Comparison of ENCODE assay signal across 1 cellular context in genomic region chr19:42010245-42011126, GRCh38.
TF ChIP-seq lines count a peak whose summit lies in the region.

No MANE protein-coding gene starts in this region.

TF ChIP-seq in K562, 482 proteins besides CTCF, POLR2A, EP300 and RAD21 (continued from another document and continues in another):
- TF ChIP-seq E4F1 (CRISPR knock-in tag; IDR thresholded peaks at IDR 0.05; ENCODE audit: borderline replicate concordance) = peak; percentile 57
- TF ChIP-seq CXXC5 (CRISPR knock-in tag; IDR thresholded peaks at IDR 0.05) = peak; percentile 69; the same call in 1 of the 2 replicates
- TF ChIP-seq CBX1 (IDR thresholded peaks at IDR 0.05; ENCODE audit: low read depth) = 0 out of 2 replicates have a peak, but pooled peaks have one; percentile 23
- no peak for TF ChIP-seq ZNF143 (CRISPR knock-in tag; IDR thresholded peaks at IDR 0.05)
- TF ChIP-seq MTA1 (IDR thresholded peaks at IDR 0.05; ENCODE audit: borderline replicate concordance) = 0 out of 2 replicates have a peak, but pooled peaks have one; percentile 58
- peak; percentile 64; the same call in 1 of the 2 replicates for TF ChIP-seq ZEB2 (IDR thresholded peaks at IDR 0.05)
- no peak for TF ChIP-seq PURB (CRISPR knock-in tag; IDR thresholded peaks at IDR 0.05; ENCODE audit: low read depth)
- no peak for TF ChIP-seq HOXB6 (CRISPR knock-in tag; IDR thresholded peaks at IDR 0.05; ENCODE audit: borderline replicate concordance)
- no peak for TF ChIP-seq ZNF696 (CRISPR knock-in tag; conservative IDR thresholded peaks at IDR 0.05)
- 0 out of 2 replicates have a peak, but pooled peaks have one; percentile 12 for TF ChIP-seq ESRRA (IDR thresholded peaks at IDR 0.05; ENCODE audit: borderline replicate concordance, low read depth)
- TF ChIP-seq ZNF717 (CRISPR knock-in tag; IDR thresholded peaks at IDR 0.05) = 0 out of 2 replicates have a peak, but pooled peaks have one; percentile 44
- peak; percentile 79 for TF ChIP-seq ZNF79 (CRISPR knock-in tag; IDR thresholded peaks at IDR 0.05; ENCODE audit: low read depth)
- no peak for TF ChIP-seq NFIX (CRISPR knock-in tag; IDR thresholded peaks at IDR 0.05; ENCODE audit: low read depth)
- TF ChIP-seq ZNF586 (CRISPR knock-in tag; conservative IDR thresholded peaks at IDR 0.05) = peak; percentile 62; the same call in 1 of the 2 replicates
- peak; percentile 79; the same call in 1 of the 2 replicates for TF ChIP-seq DDX20 (tag; IDR thresholded peaks at IDR 0.05; ENCODE audit: low read depth)
- TF ChIP-seq HBP1 (CRISPR knock-in tag; IDR thresholded peaks at IDR 0.05) = 0 out of 2 replicates have a peak, but pooled peaks have one; percentile 53
- 0 out of 2 replicates have a peak, but pooled peaks have one; percentile 5 for TF ChIP-seq GTF2E2 (tag; IDR thresholded peaks at IDR 0.05)
- no peak for TF ChIP-seq ESRRB (CRISPR knock-in tag; IDR thresholded peaks at IDR 0.05; ENCODE audit: borderline replicate concordance)
- TF ChIP-seq ZNF76 (CRISPR knock-in tag; IDR thresholded peaks at IDR 0.05; ENCODE audit: borderline replicate concordance) = peak; percentile 63; the same call in 1 of the 2 replicates
- no peak for TF ChIP-seq HDAC3 (IDR thresholded peaks at IDR 0.05; ENCODE audit: borderline replicate concordance, partially characterized antibody)
- TF ChIP-seq CHCHD3 (CRISPR knock-in tag; IDR thresholded peaks at IDR 0.05) = no peak
- TF ChIP-seq ZBTB9 (CRISPR knock-in tag; IDR thresholded peaks at IDR 0.05) = peak; percentile 45; the same call in 1 of the 2 replicates
- TF ChIP-seq ELF1 (tag; IDR thresholded peaks at IDR 0.05) = 0 out of 2 replicates have a peak, but pooled peaks have one; percentile 20
- 0 out of 2 replicates have a peak, but pooled peaks have one; percentile 21 for TF ChIP-seq HOMEZ (CRISPR knock-in tag; IDR thresholded peaks at IDR 0.05)
- peak; percentile 30; the same call in 1 of the 2 replicates for TF ChIP-seq ZBTB17 (CRISPR knock-in tag; IDR thresholded peaks at IDR 0.05)
- peak; percentile 49; the same call in 1 of the 2 replicates for TF ChIP-seq OTX1 (CRISPR knock-in tag; IDR thresholded peaks at IDR 0.05)
- no peak for TF ChIP-seq HMBOX1 (IDR thresholded peaks at IDR 0.05)
- no peak for TF ChIP-seq ZNF347 (CRISPR knock-in tag; IDR thresholded peaks at IDR 0.05; ENCODE audit: low read depth)
- TF ChIP-seq NFE2L1 (tag; IDR thresholded peaks at IDR 0.05; ENCODE audit: borderline replicate concordance, low read depth) = no peak
- 0 out of 2 replicates have a peak, but pooled peaks have one; percentile 30 for TF ChIP-seq CREB3 (tag; conservative IDR thresholded peaks at IDR 0.05; ENCODE audit: low read depth)
- no peak for TF ChIP-seq YBX1 (IDR thresholded peaks at IDR 0.05)
- TF ChIP-seq SAFB (IDR thresholded peaks at IDR 0.05; ENCODE audit: borderline replicate concordance, low read depth, low read length) = no peak
- TF ChIP-seq DEAF1 (CRISPR knock-in tag; IDR thresholded peaks at IDR 0.05) = peak; percentile 61
- TF ChIP-seq ZSCAN32 (CRISPR knock-in tag; IDR thresholded peaks at IDR 0.05) = peak; percentile 99
- TF ChIP-seq RREB1 (CRISPR knock-in tag; IDR thresholded peaks at IDR 0.05) = peak; percentile 67; the same call in 1 of the 2 replicates
- peak; percentile 99 for TF ChIP-seq ATF4 (CRISPR knock-in tag; IDR thresholded peaks at IDR 0.05)
- TF ChIP-seq DMBX1 (CRISPR knock-in tag; IDR thresholded peaks at IDR 0.05; ENCODE audit: borderline replicate concordance) = peak; percentile 89
- peak; percentile 33; the same call in 1 of the 2 replicates for TF ChIP-seq MTA2 (IDR thresholded peaks at IDR 0.05; ENCODE audit: low read depth)
- no peak for TF ChIP-seq ETV1 (tag; conservative IDR thresholded peaks at IDR 0.05; ENCODE audit: low read depth)
- peak; percentile 79 for TF ChIP-seq POLR2H (tag; IDR thresholded peaks at IDR 0.05; ENCODE audit: low read depth)
- TF ChIP-seq JUN (IDR thresholded peaks at IDR 0.05; ENCODE audit: borderline replicate concordance, low read depth, low read length) = peak; percentile 44; the same call in 1 of the 2 replicates
- no peak for TF ChIP-seq JUN (CRISPR knock-in tag; IDR thresholded peaks at IDR 0.05; ENCODE audit: borderline replicate concordance)
- TF ChIP-seq ARID1B (IDR thresholded peaks at IDR 0.05) = peak; percentile 74
- peak; percentile 85 for TF ChIP-seq SMARCA4 (IDR thresholded peaks at IDR 0.05)
- TF ChIP-seq ZNF134 (CRISPR knock-in tag; conservative IDR thresholded peaks at IDR 0.05) = 0 out of 2 replicates have a peak, but pooled peaks have one; percentile 6
